ENCODE assay signal across 8 cellular contexts in genomic region chr15:64596701-64597468, GRCh38.
A peak's percentile ranks its signal among the peaks of the same experiment; 100 is the strongest.
DNase-seq lines count a peak whose midpoint lies in the region; ATAC-seq, FAIRE-seq and TF ChIP-seq lines count a peak whose summit lies in the region.

No MANE protein-coding gene starts in this region.

- 34% methylated on average over 4 of the region's 4 CpGs for WGBS in K562 (ENCODE audit: insufficient coverage, low coverage, missing lambda C conversion rate)
- 36% methylated on average over 4 of the region's 4 CpGs for WGBS in thymus

- intact Hi-C loops in K562 (cut with micrococcal nuclease) (no loop called here), left colon (cut with DNase I, micrococcal nuclease) (no loop called here)

- CTCF ChIA-PET in K562 (lab: Yijun Ruan, JAX; ENCODE audit: low intra/inter-chr PET ratio): no interaction called here

- peak; percentile 76 for FAIRE-seq in K562 (lab: Jason Lieb, UNC)

- peak; percentile 7 for DNase-seq in Daoy (ENCODE audit: low read depth)
- DNase-seq in NCI-H526 treated with DMSO at 0.1 percent for 48 hours (lab: John Stamatoyannopoulos, UW): peak; percentile 54
- peak in 2 of 4 experiments; percentile 45 to 47 for DNase-seq in K562 (ENCODE audit: extremely low read depth in 1 of 4, low spot score in 3 of 4)
- no peak for DNase-seq in left colon

- peaks cover 22% of the 10 kb centered on the region for H4K20me1 ChIP-seq in K562 (replicated peaks; ENCODE audit: control insufficient read depth, insufficient read depth, low read length)

- ATAC-seq in HG02642 (IDR thresholded peaks at IDR 0.05; ENCODE audit: poor library complexity, unreplicated experiment) (peak; percentile 48), K562 (peak; percentile 82), left colon (peak; percentile 37), HG03469 (IDR thresholded peaks at IDR 0.05; ENCODE audit: unreplicated experiment) (no peak), HG02885 (IDR thresholded peaks at IDR 0.05; ENCODE audit: poor library complexity, unreplicated experiment) (no peak)

- H3K9me1 ChIP-seq in K562 (ENCODE audit: control insufficient read depth, insufficient read depth, low read length): no peaks in the 10 kb centered on the region

- H3K36me3 ChIP-seq in K562 (ENCODE audit: control insufficient read depth, insufficient read depth, low read length) (no peaks in the 10 kb centered on the region), thymus (ENCODE audit: control insufficient read depth, insufficient read depth) (no peaks in the 10 kb centered on the region)

- no peak for TF ChIP-seq EP300 in K562 (IDR thresholded peaks at IDR 0.05; ENCODE audit: low read length)

- BruUV-seq in K562 (replicated peaks; lab: Mats Ljungman, UMichigan): no TSS peak

- no peaks in the 10 kb centered on the region for H3K27me3 ChIP-seq in K562 (ENCODE audit: control insufficient read depth in 2 of 2, insufficient read depth in 2 of 2, low read length in 2 of 2)
- no peaks in the 10 kb centered on the region for H3K27me3 ChIP-seq in thymus (ENCODE audit: control insufficient read depth, insufficient read depth)

- peaks cover 0 to 11% of the 10 kb centered on the region in 2 experiments; a peak in 3 of 5 replicates for H3K4me1 ChIP-seq in K562 (replicated peaks in 1 of 2; ENCODE audit: control insufficient read depth in 2 of 2, insufficient read depth in 2 of 2, low read length in 2 of 2)
- peaks cover 10% of the 10 kb centered on the region for H3K4me1 ChIP-seq in thymus (ENCODE audit: control insufficient read depth, insufficient read depth, low read length)

- H3K9ac ChIP-seq in K562 (ENCODE audit: insufficient read depth in 1 of 2, low read depth in 2 of 2, low read length in 2 of 2): no peak overlapping the region; a peak in 1 of 4 replicates

- peak overlapping the region; percentile 12; the same call in 1 of the 2 replicates for H3K4me2 ChIP-seq in K562 (ENCODE audit: insufficient read depth, low read length)

- TF ChIP-seq RAD21 in K562 (CRISPR knock-in tag; conservative IDR thresholded peaks at IDR 0.05 in 1 of 2, IDR thresholded peaks at IDR 0.05 in 1 of 2): no peak

- peaks cover 80% of the 10 kb centered on the region for H3K79me2 ChIP-seq in K562 (ENCODE audit: control insufficient read depth, insufficient read depth, low read length)

- H3K27ac ChIP-seq in K562 (ENCODE audit: extremely low read depth, low read depth, low read length) (peak overlapping the region; percentile 37; the same call in 2 of the 3 replicates), thymus (ENCODE audit: low read depth) (peak overlapping the region; percentile 36)

- in situ Hi-C loops in K562 (cut with MboI): no loop called here

- H3K4me3 ChIP-seq in K562: no peak overlapping the region
- H3K4me3 ChIP-seq in thymus (ENCODE audit: low read length): peak overlapping the region; percentile 16

- TF ChIP-seq CTCF in K562 (IDR thresholded peaks at IDR 0.05 in 2 of 3, conservative IDR thresholded peaks at IDR 0.05 in 1 of 3; ENCODE audit: insufficient read depth in 2 of 3, low read depth in 1 of 3, low read length in 3 of 3): no peak

- no peaks in the 10 kb centered on the region for H3K9me3 ChIP-seq in K562 (replicated peaks; ENCODE audit: control insufficient read depth, insufficient read depth, low read depth, low read length)
- no peaks in the 10 kb centered on the region for H3K9me3 ChIP-seq in thymus (ENCODE audit: control insufficient read depth)

- no peak for TF ChIP-seq POLR2A in K562 (conservative IDR thresholded peaks at IDR 0.05)

- H2AFZ ChIP-seq in K562 (ENCODE audit: low read depth, low read length): no peak overlapping the region

- POLR2A ChIA-PET in K562 (lab: Yijun Ruan, JAX): interaction anchor here (0.6 to 2.0 kb wide), 4 partner anchors 9 to 21 kb away, joined by 3 to 13 read pairs (median 6); no protein-coding TSS in a partner anchor

TF ChIP-seq in K562, 482 proteins besides CTCF, POLR2A, EP300 and RAD21 (continues in another document):
- no peak for TF ChIP-seq GABPB1 (CRISPR knock-in tag; IDR thresholded peaks at IDR 0.05)
- no peak for TF ChIP-seq ZNF175 (CRISPR knock-in tag; IDR thresholded peaks at IDR 0.05; ENCODE audit: low read depth)
- no peak for TF ChIP-seq NCOA2 (IDR thresholded peaks at IDR 0.05; ENCODE audit: partially characterized antibody in 2 of 2)
- no peak for TF ChIP-seq CC2D1A (IDR thresholded peaks at IDR 0.05)
- peak; percentile 16 for TF ChIP-seq NEUROD1 (IDR thresholded peaks at IDR 0.05; ENCODE audit: borderline replicate concordance, low read depth, low read length, partially characterized antibody)
- no peak for TF ChIP-seq SREBF1 (IDR thresholded peaks at IDR 0.05; ENCODE audit: borderline replicate concordance, low read depth, low read length)
- peak; percentile 56 for TF ChIP-seq SOX6 (IDR thresholded peaks at IDR 0.05)
- TF ChIP-seq HMG20A (CRISPR knock-in tag; conservative IDR thresholded peaks at IDR 0.05): no peak
- no peak for TF ChIP-seq PHF21A (IDR thresholded peaks at IDR 0.05; ENCODE audit: borderline replicate concordance, low read depth)
- TF ChIP-seq ZNF589 (CRISPR knock-in tag; IDR thresholded peaks at IDR 0.05; ENCODE audit: low read depth): no peak
- TF ChIP-seq ZFX (CRISPR knock-in tag; IDR thresholded peaks at IDR 0.05): no peak
- no peak for TF ChIP-seq ETS1 (conservative IDR thresholded peaks at IDR 0.05; ENCODE audit: control insufficient read depth, low read depth, low read length)
- TF ChIP-seq ZNF444 (CRISPR knock-in tag; IDR thresholded peaks at IDR 0.05): no peak
- TF ChIP-seq HDAC2 (IDR thresholded peaks at IDR 0.05): 0 out of 2 replicates have a peak, but pooled peaks have one; percentile 11
- TF ChIP-seq NR2C2 (CRISPR knock-in tag; IDR thresholded peaks at IDR 0.05): no peak
- no peak for TF ChIP-seq NR2C2 (tag; IDR thresholded peaks at IDR 0.05)
- TF ChIP-seq MAFK (IDR thresholded peaks at IDR 0.05; ENCODE audit: low read length): no peak
- 0 out of 2 replicates have a peak, but pooled peaks have one; percentile 23 for TF ChIP-seq DPF2 (IDR thresholded peaks at IDR 0.05)
- peak in 1 of 2 experiments; percentile 53; a peak in 1 of 4 replicates for TF ChIP-seq RCOR1 (IDR thresholded peaks at IDR 0.05; ENCODE audit: borderline replicate concordance in 1 of 2, low read depth in 2 of 2, low read length in 2 of 2)
- TF ChIP-seq RFX1 (IDR thresholded peaks at IDR 0.05): peak; percentile 93
- peak; percentile 35; the same call in 1 of the 2 replicates for TF ChIP-seq CTBP1 (IDR thresholded peaks at IDR 0.05; ENCODE audit: borderline replicate concordance)
- no peak for TF ChIP-seq IRF2 (CRISPR knock-in tag; IDR thresholded peaks at IDR 0.05)
- TF ChIP-seq MYNN (IDR thresholded peaks at IDR 0.05): peak; percentile 100
- TF ChIP-seq MYNN (CRISPR knock-in tag; IDR thresholded peaks at IDR 0.05): peak; percentile 97
- no peak for TF ChIP-seq CUX1 (CRISPR knock-in tag; IDR thresholded peaks at IDR 0.05)

Comparison
In these comparisons a context has a peak if more than half of its experiments do, and no peak if none do; other contexts are left out.
1. DNase-seq: peak in Daoy (single experiment) and NCI-H526 treated with DMSO at 0.1 percent for 48 hours (single experiment); none in left colon (0 of 2).
2. ATAC-seq: peak in HG02642 (single experiment), K562 (single experiment) and left colon (single experiment); none in HG03469 (single experiment) and HG02885 (single experiment).